Comparison of ENCODE assay signal across 8 cellular contexts in the genomic region with DNA sequence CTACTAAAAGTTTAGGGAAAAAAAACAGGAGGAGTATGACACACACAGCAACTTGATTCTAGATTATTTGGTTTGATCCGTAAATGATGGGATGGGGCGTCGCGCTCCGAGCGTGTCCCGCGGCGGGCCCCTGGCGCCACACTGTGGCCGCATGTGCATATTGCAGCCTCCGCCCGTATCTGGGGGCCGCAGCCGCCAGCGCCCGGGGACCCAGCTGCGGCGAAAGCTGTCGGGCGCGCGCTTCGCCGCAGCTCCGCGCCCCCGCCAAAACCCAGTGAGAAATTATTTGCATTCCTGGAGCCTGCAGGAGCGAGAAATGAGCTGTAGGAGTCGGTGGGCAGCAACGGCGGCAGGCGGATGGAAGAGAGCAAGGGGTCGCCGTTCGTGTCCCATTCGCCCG.
DNase-seq lines count a peak whose midpoint lies in the region; ATAC-seq and TF ChIP-seq lines count a peak whose summit lies in the region.
"Not testable (repeated sequence)": the region's sequence is repeated elsewhere in the genome, so short reads cannot be mapped to it uniquely, and the experiment has no call there.

No MANE protein-coding gene starts in this region.

- H3K27ac Mint-ChIP-seq in activated CD4-positive, alpha-beta T cell treated with anti-CD3 and anti-CD28 coated beads, Interleukin-2, amount 10 ng/mL, durations not matched to agents 7 days and 5 days: not testable (repeated sequence)

- H3K9me3 Mint-ChIP-seq in activated CD4-positive, alpha-beta T cell treated with anti-CD3 and anti-CD28 coated beads, Interleukin-2, amount 10 ng/mL, durations not matched to agents 7 days and 5 days: not testable (repeated sequence)

- H3K27me3 ChIP-seq in ascending aorta; right cardiac atrium (ENCODE audit: control insufficient read depth, insufficient read depth); gastrocnemius medialis; transverse colon: not testable (repeated sequence)

- not testable (repeated sequence) for TF ChIP-seq EP300 in transverse colon (IDR thresholded peaks at IDR 0.05; ENCODE audit: low read depth)

- H3K36me3 ChIP-seq in ascending aorta, gastrocnemius medialis, transverse colon: not testable (repeated sequence)

- H3K4me1 ChIP-seq in ascending aorta; right cardiac atrium (ENCODE audit: control insufficient read depth, insufficient read depth, low read length); gastrocnemius medialis; transverse colon: not testable (repeated sequence)

- H3K27me3 Mint-ChIP-seq in activated CD4-positive, alpha-beta T cell treated with anti-CD3 and anti-CD28 coated beads, Interleukin-2, amount 10 ng/mL, durations not matched to agents 7 days and 5 days: not testable (repeated sequence)

- H3K4me3 Mint-ChIP-seq in activated CD4-positive, alpha-beta T cell treated with anti-CD3 and anti-CD28 coated beads, Interleukin-2, amount 10 ng/mL, durations not matched to agents 7 days and 5 days: peak overlapping the region; percentile 26

- in situ Hi-C loops in gastrocnemius medialis (cut with MboI; ENCODE audit: low sequenced_read_pairs in 4 of 4); transverse colon (cut with MboI; ENCODE audit: low pct_ligation_motif_present in 1 of 4, low pct_unique_long_range_greater_than_20kb in 1 of 4, low sequenced_read_pairs in 3 of 4): not testable (repeated sequence)

- under 1% methylated on average over 27 of the region's 38 CpGs for WGBS in right cardiac atrium
- WGBS in transverse colon (ENCODE audit: low coverage in 1 of 2), 2 donors: 0% methylated on average over 3 of the region's 38 CpGs; no CpG with 5 or more reads in 1 of the 2 donors

- TF ChIP-seq CTCF in ascending aorta (IDR thresholded peaks at IDR 0.05) (peak in 2 of 3 experiments; percentile 5 to 30), gastrocnemius medialis (IDR thresholded peaks at IDR 0.05 in 4 of 5, conservative IDR thresholded peaks at IDR 0.05 in 1 of 5) (peak in 1 of 5 experiments; percentile 22), transverse colon (IDR thresholded peaks at IDR 0.05) (peak in 2 of 5 experiments; percentile 34 to 46)

- H3K27ac ChIP-seq in ascending aorta: peak overlapping the region in 1 of 2 donors; percentile 27
- H3K27ac ChIP-seq in right cardiac atrium (ENCODE audit: low read length): not testable (repeated sequence)
- peak overlapping the region in 1 of 4 donors; percentile 44 for H3K27ac ChIP-seq in gastrocnemius medialis
- peak overlapping the region in 2 of 4 donors; percentile 48 to 62 for H3K27ac ChIP-seq in transverse colon

- intact Hi-C loops in ascending aorta (cut with DNase I); right cardiac atrium (cut with DNase I); gastrocnemius medialis (cut with DNase I; ENCODE audit: low total_unique reads); transverse colon (cut with DNase I; ENCODE audit: low total_unique reads): not testable (repeated sequence)

- H3K9me3 ChIP-seq in ascending aorta; right cardiac atrium (ENCODE audit: control insufficient read depth, low read length); gastrocnemius medialis; transverse colon: not testable (repeated sequence)

- CTCF ChIA-PET in activated CD4-positive, alpha-beta T cell treated with anti-CD3 and anti-CD28 coated beads, Interleukin-2, amount 10 ng/mL, durations not matched to agents 7 days and 5 days (lab: Charles Lee): not testable (repeated sequence)

- POLR2A ChIA-PET in activated CD4-positive, alpha-beta T cell treated with anti-CD3 and anti-CD28 coated beads, Interleukin-2, amount 10 ng/mL, durations not matched to agents 7 days and 5 days (lab: Charles Lee): not testable (repeated sequence)

- H3K4me1 Mint-ChIP-seq in activated CD4-positive, alpha-beta T cell treated with anti-CD3 and anti-CD28 coated beads, Interleukin-2, amount 10 ng/mL, durations not matched to agents 7 days and 5 days: not testable (repeated sequence)

- H3K4me3 ChIP-seq in ascending aorta: peak overlapping the region; percentile 42 to 53
- peak overlapping the region; percentile 20 for H3K4me3 ChIP-seq in right cardiac atrium (ENCODE audit: low read length)
- peak overlapping the region in 2 of 4 donors; percentile 36 to 45 for H3K4me3 ChIP-seq in gastrocnemius medialis
- H3K4me3 ChIP-seq in transverse colon: peak overlapping the region in 2 of 4 donors; percentile 23 to 38

- ATAC-seq in GM18873 (IDR thresholded peaks at IDR 0.05; ENCODE audit: low FRiP score, unreplicated experiment) (peak; percentile 73), HG02571 (IDR thresholded peaks at IDR 0.05; ENCODE audit: unreplicated experiment) (peak; percentile 76), HG03521 (IDR thresholded peaks at IDR 0.05; ENCODE audit: unreplicated experiment) (peak; percentile 75), right cardiac atrium (peak; percentile 83 to 88), gastrocnemius medialis (peak; percentile 68 to 85)

- DNase-seq in activated CD4-positive, alpha-beta T cell treated with anti-CD3 and anti-CD28 coated beads, Interleukin-2, amount 10 ng/mL, durations not matched to agents 7 days and 5 days: peak; percentile 29
- DNase-seq in ascending aorta (ENCODE audit: low spot score in 2 of 2): peak in 1 of 2 donors; percentile 65
- peak; percentile 14 to 71 (median 19) for DNase-seq in right cardiac atrium
- DNase-seq in gastrocnemius medialis: not testable (repeated sequence)
- DNase-seq in transverse colon: peak; percentile 43

- H3K36me3 Mint-ChIP-seq in activated CD4-positive, alpha-beta T cell treated with anti-CD3 and anti-CD28 coated beads, Interleukin-2, amount 10 ng/mL, durations not matched to agents 7 days and 5 days (ENCODE audit: low read depth): not testable (repeated sequence)

- TF ChIP-seq POLR2A in gastrocnemius medialis (IDR thresholded peaks at IDR 0.05); transverse colon (IDR thresholded peaks at IDR 0.05): not testable (repeated sequence)
